ENCODE assay signal across 1 cellular context in the genomic region with DNA sequence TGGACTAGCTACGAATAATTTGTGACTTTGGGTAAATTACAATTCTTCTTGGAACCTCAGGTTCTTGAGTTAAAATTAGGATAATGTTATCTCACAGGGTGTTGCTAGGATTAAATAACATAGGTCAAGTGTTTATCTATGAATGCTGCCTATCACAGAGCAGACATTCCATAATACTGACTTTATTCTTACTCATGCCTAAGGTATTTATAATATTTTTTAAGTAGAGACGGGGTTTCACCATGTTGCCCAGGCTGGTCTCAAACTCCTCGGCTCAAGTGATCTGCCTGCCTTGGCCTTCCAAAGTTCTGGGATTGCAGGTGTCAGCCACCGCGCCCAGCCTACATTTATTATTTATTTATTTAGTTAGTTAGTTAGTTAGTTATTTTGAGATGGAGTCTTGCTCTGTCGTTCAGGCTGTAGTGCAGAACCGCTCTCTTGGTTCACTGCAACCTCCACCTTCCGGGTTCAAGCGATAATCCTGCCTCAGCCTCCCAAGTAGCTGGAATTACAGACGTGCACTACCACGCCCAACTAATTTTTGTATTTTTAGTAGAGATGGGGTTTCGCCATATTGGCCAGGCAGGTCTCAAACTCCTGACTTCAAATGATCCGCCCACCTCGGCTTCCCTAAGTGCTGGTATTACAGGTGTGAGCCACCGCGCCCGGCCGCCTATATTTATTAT.
TF ChIP-seq lines count a peak whose summit lies in the region.

No MANE protein-coding gene starts in this region.

TF ChIP-seq in K562, 482 proteins besides CTCF, POLR2A, EP300 and RAD21 (continued from another document):
- TF ChIP-seq, protein P1, sequence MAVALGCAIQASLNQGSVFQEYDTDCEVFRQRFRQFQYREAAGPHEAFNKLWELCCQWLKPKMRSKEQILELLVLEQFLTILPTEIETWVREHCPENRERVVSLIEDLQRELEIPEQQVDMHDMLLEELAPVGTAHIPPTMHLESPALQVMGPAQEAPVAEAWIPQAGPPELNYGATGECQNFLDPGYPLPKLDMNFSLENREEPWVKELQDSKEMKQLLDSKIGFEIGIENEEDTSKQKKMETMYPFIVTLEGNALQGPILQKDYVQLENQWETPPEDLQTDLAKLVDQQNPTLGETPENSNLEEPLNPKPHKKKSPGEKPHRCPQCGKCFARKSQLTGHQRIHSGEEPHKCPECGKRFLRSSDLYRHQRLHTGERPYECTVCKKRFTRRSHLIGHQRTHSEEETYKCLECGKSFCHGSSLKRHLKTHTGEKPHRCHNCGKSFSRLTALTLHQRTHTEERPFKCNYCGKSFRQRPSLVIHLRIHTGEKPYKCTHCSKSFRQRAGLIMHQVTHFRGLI (CRISPR knock-in tag; IDR thresholded peaks at IDR 0.05): no peak
- TF ChIP-seq, protein P2, sequence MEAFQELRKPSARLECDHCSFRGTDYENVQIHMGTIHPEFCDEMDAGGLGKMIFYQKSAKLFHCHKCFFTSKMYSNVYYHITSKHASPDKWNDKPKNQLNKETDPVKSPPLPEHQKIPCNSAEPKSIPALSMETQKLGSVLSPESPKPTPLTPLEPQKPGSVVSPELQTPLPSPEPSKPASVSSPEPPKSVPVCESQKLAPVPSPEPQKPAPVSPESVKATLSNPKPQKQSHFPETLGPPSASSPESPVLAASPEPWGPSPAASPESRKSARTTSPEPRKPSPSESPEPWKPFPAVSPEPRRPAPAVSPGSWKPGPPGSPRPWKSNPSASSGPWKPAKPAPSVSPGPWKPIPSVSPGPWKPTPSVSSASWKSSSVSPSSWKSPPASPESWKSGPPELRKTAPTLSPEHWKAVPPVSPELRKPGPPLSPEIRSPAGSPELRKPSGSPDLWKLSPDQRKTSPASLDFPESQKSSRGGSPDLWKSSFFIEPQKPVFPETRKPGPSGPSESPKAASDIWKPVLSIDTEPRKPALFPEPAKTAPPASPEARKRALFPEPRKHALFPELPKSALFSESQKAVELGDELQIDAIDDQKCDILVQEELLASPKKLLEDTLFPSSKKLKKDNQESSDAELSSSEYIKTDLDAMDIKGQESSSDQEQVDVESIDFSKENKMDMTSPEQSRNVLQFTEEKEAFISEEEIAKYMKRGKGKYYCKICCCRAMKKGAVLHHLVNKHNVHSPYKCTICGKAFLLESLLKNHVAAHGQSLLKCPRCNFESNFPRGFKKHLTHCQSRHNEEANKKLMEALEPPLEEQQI (IDR thresholded peaks at IDR 0.05): no peak
- TF ChIP-seq MCM2 (IDR thresholded peaks at IDR 0.05; ENCODE audit: low read depth): no peak
